In genomic region chr3:46978381-46978780, GRCh38 we compare ENCODE assay signal across 12 cellular contexts. TPM values are rescaled to one million over a fixed set of nuclear protein-coding genes. Genes with fewer than 3 reads are reported as not detected.
DNase-seq lines count a peak whose midpoint lies in the region; ATAC-seq and TF ChIP-seq lines count a peak whose summit lies in the region.
"Had no signal": no experiment of that assay in that cellular context is flagged by ENCODE, and none has a peak within 500 bp of the region (broad histone marks: within the 10 kb centered on the region; RNA-seq: fewer than 3 reads in every experiment).

No MANE protein-coding gene starts in this region.

- H3K27me3 ChIP-seq in lower lobe of right lung (ENCODE audit: low read depth) (no peaks in the 10 kb centered on the region), tibial nerve (no peaks in the 10 kb centered on the region)

- no peak for TF ChIP-seq EP300 in tibial nerve (IDR thresholded peaks at IDR 0.05)

- H3K9me3 ChIP-seq in lower lobe of right lung (no peaks in the 10 kb centered on the region), tibial nerve (no peaks in the 10 kb centered on the region)

- no peak for TF ChIP-seq POLR2A in tibial nerve (IDR thresholded peaks at IDR 0.05)

- peaks cover 64% of the 10 kb centered on the region for H3K4me1 Mint-ChIP-seq in activated T-cell treated with anti-CD3 and anti-CD28 coated beads, Interleukin-2, amount 50 U/mL, for 4 hours (ENCODE audit: low read depth)
- H3K4me1 Mint-ChIP-seq in activated naive CD8-positive, alpha-beta T cell treated with anti-CD3 and anti-CD28 coated beads, Interleukin-2, amount 10 ng/mL, durations not matched to agents 7 days and 5 days = peaks cover 47% of the 10 kb centered on the region

- no peaks in the 10 kb centered on the region for H3K27me3 Mint-ChIP-seq in activated T-cell treated with anti-CD3 and anti-CD28 coated beads, Interleukin-2, amount 50 U/mL, for 4 hours (ENCODE audit: low read depth)
- H3K27me3 Mint-ChIP-seq in activated naive CD8-positive, alpha-beta T cell treated with anti-CD3 and anti-CD28 coated beads, Interleukin-2, amount 10 ng/mL, durations not matched to agents 7 days and 5 days = no peaks in the 10 kb centered on the region

- peak overlapping the region; percentile 89 for H3K27ac Mint-ChIP-seq in activated naive CD8-positive, alpha-beta T cell treated with anti-CD3 and anti-CD28 coated beads, Interleukin-2, amount 10 ng/mL, durations not matched to agents 7 days and 5 days

- peak overlapping the region; percentile 98 for H3K4me3 Mint-ChIP-seq in activated T-cell treated with anti-CD3 and anti-CD28 coated beads, Interleukin-2, amount 50 U/mL, for 4 hours
- H3K4me3 Mint-ChIP-seq in activated naive CD8-positive, alpha-beta T cell treated with anti-CD3 and anti-CD28 coated beads, Interleukin-2, amount 10 ng/mL, durations not matched to agents 7 days and 5 days = peak overlapping the region; percentile 98

- POLR2A ChIA-PET in activated naive CD8-positive, alpha-beta T cell treated with anti-CD3 and anti-CD28 coated beads, Interleukin-2, amount 10 ng/mL, durations not matched to agents 7 days and 5 days (lab: Charles Lee) = interaction anchor here (1.3 to 4.5 kb wide), 4 partner anchors 9 to 31 kb away, joined by 5 to 33 read pairs (median 8); no protein-coding TSS in a partner anchor

- intact Hi-C loops in lower lobe of right lung (cut with DNase I) = no loop called here

- H3K9me3 Mint-ChIP-seq in activated T-cell treated with anti-CD3 and anti-CD28 coated beads, Interleukin-2, amount 50 U/mL, for 4 hours = no peaks in the 10 kb centered on the region
- H3K9me3 Mint-ChIP-seq in activated naive CD8-positive, alpha-beta T cell treated with anti-CD3 and anti-CD28 coated beads, Interleukin-2, amount 10 ng/mL, durations not matched to agents 7 days and 5 days = no peaks in the 10 kb centered on the region

- H3K36me3 Mint-ChIP-seq in activated T-cell treated with anti-CD3 and anti-CD28 coated beads, Interleukin-2, amount 50 U/mL, for 4 hours (ENCODE audit: insufficient read depth) = peaks cover 15% of the 10 kb centered on the region
- peaks cover 21% of the 10 kb centered on the region for H3K36me3 Mint-ChIP-seq in activated naive CD8-positive, alpha-beta T cell treated with anti-CD3 and anti-CD28 coated beads, Interleukin-2, amount 10 ng/mL, durations not matched to agents 7 days and 5 days

- H3K4me1 ChIP-seq in lower lobe of right lung (peaks cover 70% of the 10 kb centered on the region), tibial nerve (peaks cover 0 to 68% (median 34%) of the 10 kb centered on the region in 4 donors)

- H3K4me3 ChIP-seq in lower lobe of right lung (peak overlapping the region; percentile 75), tibial nerve (peak overlapping the region in 1 of 4 donors; percentile 79)

- 88 to 90% methylated on average over 9 of the region's 9 CpGs for WGBS in tibial nerve, 2 donors

- no peaks in the 10 kb centered on the region for H3K36me3 ChIP-seq in lower lobe of right lung
- H3K36me3 ChIP-seq in tibial nerve = no peaks in the 10 kb centered on the region

- TF ChIP-seq CTCF in lower lobe of right lung (IDR thresholded peaks at IDR 0.05) = no peak
- TF ChIP-seq CTCF in tibial nerve (IDR thresholded peaks at IDR 0.05) = no peak

- ATAC-seq in activated T-cell treated with anti-CD3 and anti-CD28 coated beads, Interleukin-2, amount 50 U/mL, for 4 hours = no peak
- no peak for ATAC-seq in activated naive CD8-positive, alpha-beta T cell treated with anti-CD3 and anti-CD28 coated beads, Interleukin-2, amount 10 ng/mL, durations not matched to agents 7 days and 5 days (ENCODE audit: low read depth)
- ATAC-seq in lower lobe of right lung (no peak), HG03175 (IDR thresholded peaks at IDR 0.05; ENCODE audit: unreplicated experiment) (no peak)

- peak overlapping the region; percentile 91 for H3K27ac ChIP-seq in lower lobe of right lung
- peak overlapping the region in 3 of 4 donors; percentile 83 to 95 (median 88) for H3K27ac ChIP-seq in tibial nerve

- no peak for DNase-seq in activated T-cell treated with anti-CD3 and anti-CD28 coated beads, Interleukin-2, amount 50 U/mL, for 4 hours
- no peak for DNase-seq in activated T-cell treated with anti-CD3 and anti-CD28 coated beads, Interleukin-2, amount 50 U/mL, for 48 hours
- DNase-seq in activated naive CD8-positive, alpha-beta T cell treated with anti-CD3 and anti-CD28 coated beads, Interleukin-2, amount 10 ng/mL, durations not matched to agents 7 days and 5 days = no peak
- DNase-seq in lower lobe of right lung (peak; percentile 46), tibial nerve (ENCODE audit: low spot score in 2 of 2) (no peak), NCI-H2196 (lab: John Stamatoyannopoulos, UW; ENCODE audit: unreplicated experiment) (no peak), SIG-M5 (lab: John Stamatoyannopoulos, UW) (no peak)
- DNase-seq: activated CD8-positive, alpha-beta memory T cell treated with anti-CD3 and anti-CD28 coated beads, Interleukin-2, amount 50 U/mL, for 4 hours; NCI-H1092 treated with DMSO at 0.1 percent for 48 hours; RPMI8226; stimulated activated CD4-positive, alpha-beta T cell treated with anti-CD3 and anti-CD28 coated beads, Interleukin-12 subunit alpha, Interleukin-12 subunit beta, amount 100 ng/mL, for 4 hours had no signal

RNA-seq across cellular contexts. Expression of gene NBEAL2, which starts 1.1 kb away (rescaled TPM):
- total RNA-seq in activated T-cell treated with anti-CD3 and anti-CD28 coated beads, Interleukin-2, amount 50 U/mL, for 4 hours = 10 to 100 TPM; 75.5 to 86.9 (median 80.7) TPM
- 100 to 1,000 TPM; 165 to 178 TPM for total RNA-seq in activated naive CD8-positive, alpha-beta T cell treated with anti-CD3 and anti-CD28 coated beads, Interleukin-2, amount 10 ng/mL, durations not matched to agents 7 days and 5 days
- total RNA-seq in lower lobe of right lung = 97.0 TPM
- total RNA-seq in tibial nerve = 10 to 100 TPM; 25.3 to 92.1 (median 26.6) TPM

RNA-seq across cellular contexts. Expression of gene CCDC12, which starts 1.8 kb away (rescaled TPM):
- total RNA-seq in activated T-cell treated with anti-CD3 and anti-CD28 coated beads, Interleukin-2, amount 50 U/mL, for 4 hours = 10 to 100 TPM; 75.9 to 77.6 (median 76.5) TPM
- 10 to 100 TPM; 58.6 to 60.0 TPM for total RNA-seq in activated naive CD8-positive, alpha-beta T cell treated with anti-CD3 and anti-CD28 coated beads, Interleukin-2, amount 10 ng/mL, durations not matched to agents 7 days and 5 days
- 42.9 TPM for total RNA-seq in lower lobe of right lung
- total RNA-seq in tibial nerve = 10 to 100 TPM; 36.9 to 59.4 (median 50.2) TPM
